ENCODE assay signal across 8 cellular contexts in the genomic region with DNA sequence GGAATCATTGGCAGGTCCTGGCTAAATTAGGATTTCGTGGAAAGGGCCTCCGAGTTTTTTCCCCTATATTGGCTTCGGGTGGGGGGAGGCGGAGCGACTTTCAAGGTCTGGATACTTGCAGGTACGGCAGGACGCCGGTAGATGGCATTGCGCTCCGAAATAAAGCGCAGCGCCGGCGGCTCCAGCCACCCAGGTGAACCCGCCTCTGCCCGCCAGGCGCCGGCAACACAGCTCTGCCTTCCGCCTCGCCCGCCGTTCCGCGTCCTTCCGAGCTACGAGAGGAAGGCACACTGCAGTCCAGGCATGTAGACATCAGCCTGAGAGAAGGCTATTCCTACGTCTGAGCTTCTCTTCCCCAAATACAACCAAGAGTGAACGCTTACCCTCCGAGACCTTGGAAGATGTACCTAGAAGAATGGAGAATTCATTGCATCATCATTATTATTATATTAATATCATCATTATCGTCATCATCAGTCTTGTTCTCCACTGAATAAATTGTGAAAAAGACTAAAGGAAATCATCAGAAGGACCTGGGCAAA.
DNase-seq lines count a peak whose midpoint lies in the region; ATAC-seq, FAIRE-seq and TF ChIP-seq lines count a peak whose summit lies in the region.

No MANE protein-coding gene starts in this region.

- ATAC-seq in activated naive CD4-positive, alpha-beta T cell treated with anti-CD3 and anti-CD28 coated beads, Interleukin-2, amount 50 U/mL, for 72 hours: peak; percentile 77 to 96
- peak; percentile 77 to 90 (median 86) for ATAC-seq in pancreas

- intact Hi-C loops in head of caudate nucleus (cut with DNase I) (loop anchor here (2.0 kb wide), 1 partner anchor 519 kb away; no protein-coding TSS in a partner anchor), pancreas (cut with DNase I) (loop anchor here in 2 of 3 donors (5.0 to 10.0 kb wide), 2 partner anchors 513 to 515 kb away; a partner anchor contains a TSS)

- H3K4me2 ChIP-seq in MM.1S (ENCODE audit: low read depth, low read length): peak overlapping the region; percentile 71

- no peak overlapping the region for H3K9ac ChIP-seq in MM.1S (ENCODE audit: low read length)

- TF ChIP-seq POLR2A in tibial nerve (IDR thresholded peaks at IDR 0.05): no peak

- peaks cover 0 to 5% of the 10 kb centered on the region in 2 donors for H3K9me3 Mint-ChIP-seq in activated naive CD4-positive, alpha-beta T cell treated with anti-CD3 and anti-CD28 coated beads, Interleukin-2, amount 50 U/mL, for 72 hours

- DNase-seq in GM03348 (ENCODE audit: low spot score) (peak; percentile 90), HEK293T (ENCODE audit: extremely low spot score) (peak; percentile 77), MM.1S (peak; percentile 90), SJSA1 (ENCODE audit: low read depth in 1 of 2, low spot score in 2 of 2) (peak; percentile 58 to 75), head of caudate nucleus (peak; percentile 54 to 91 (median 81)), pancreas (peak; percentile 84 to 93 (median 90)), tibial nerve (ENCODE audit: low spot score in 2 of 2) (peak; percentile 51 to 55)
- DNase-seq in activated naive CD4-positive, alpha-beta T cell treated with anti-CD3 and anti-CD28 coated beads, Interleukin-2, amount 50 U/mL, for 72 hours (ENCODE audit: low spot score in 2 of 2): peak; percentile 56 to 77

- no peak overlapping the region for H3K27ac Mint-ChIP-seq in activated naive CD4-positive, alpha-beta T cell treated with anti-CD3 and anti-CD28 coated beads, Interleukin-2, amount 50 U/mL, for 72 hours

- H4K20me1 ChIP-seq in MM.1S (ENCODE audit: insufficient read depth, low read length): no peaks in the 10 kb centered on the region

- no peaks in the 10 kb centered on the region for H3K79me2 ChIP-seq in MM.1S (ENCODE audit: low read length)

- CTCF ChIA-PET in HEK293T (lab: Yijun Ruan, JAX): interaction anchor here (0.6 to 2.1 kb wide), 16 partner anchors 30 to 645 kb away, joined by 3 to 8 read pairs (median 4); no protein-coding TSS in a partner anchor

- 1% methylated on average over 30 of the region's 30 CpGs for WGBS in pancreas, 2 donors
- WGBS in tibial nerve, 2 donors: 6 to 11% methylated on average over 14 to 25 of the region's 30 CpGs

- H3K27ac ChIP-seq in MM.1S (ENCODE audit: low read length) (no peak overlapping the region), SJSA1 (no peak overlapping the region), pancreas (peak overlapping the region in 3 of 4 donors; percentile 22 to 91 (median 91)), tibial nerve (peak overlapping the region in 1 of 4 donors; percentile 20)

- no peak for FAIRE-seq in pancreas (lab: Jason Lieb, UNC)

- POLR2A ChIA-PET in HEK293T (lab: Yijun Ruan, JAX): interaction anchor here (1.3 to 2.6 kb wide), 2 partner anchors 93 to 519 kb away, joined by 8 to 10 read pairs; no protein-coding TSS in a partner anchor

- TF ChIP-seq EP300 in tibial nerve (IDR thresholded peaks at IDR 0.05): peak in 1 of 2 donors; percentile 42

- peaks cover 0 to 12% of the 10 kb centered on the region in 2 donors for H3K36me3 Mint-ChIP-seq in activated naive CD4-positive, alpha-beta T cell treated with anti-CD3 and anti-CD28 coated beads, Interleukin-2, amount 50 U/mL, for 72 hours

- TF ChIP-seq CTCF in MM.1S (IDR thresholded peaks at IDR 0.05; ENCODE audit: low read length) (peak; percentile 95), pancreas (IDR thresholded peaks at IDR 0.05) (peak; percentile 60 to 89 (median 80)), tibial nerve (IDR thresholded peaks at IDR 0.05) (peak; percentile 72 to 88 (median 75))

- H3K9me3 ChIP-seq in MM.1S (replicated peaks; ENCODE audit: insufficient read depth, low read length): no peaks in the 10 kb centered on the region
- no peaks in the 10 kb centered on the region for H3K9me3 ChIP-seq in SJSA1 (replicated peaks)
- H3K9me3 ChIP-seq in pancreas: no peaks in the 10 kb centered on the region
- H3K9me3 ChIP-seq in tibial nerve: no peaks in the 10 kb centered on the region

- H3K4me3 ChIP-seq in MM.1S (ENCODE audit: low read length) (peak overlapping the region; percentile 49), SJSA1 (peak overlapping the region; percentile 17), pancreas (peak overlapping the region in 2 of 4 donors; percentile 52 to 54), tibial nerve (peak overlapping the region in 1 of 4 donors; percentile 20)

- no peaks in the 10 kb centered on the region for H3F3A ChIP-seq in MM.1S (ENCODE audit: insufficient read depth, low read length)

- H3K4me1 ChIP-seq in MM.1S (ENCODE audit: low read length): peaks cover 3% of the 10 kb centered on the region; the same call in 1 of the 2 replicates
- peaks cover 14% of the 10 kb centered on the region for H3K4me1 ChIP-seq in SJSA1 (replicated peaks)
- H3K4me1 ChIP-seq in pancreas: peaks cover 0 to 21% (median 15%) of the 10 kb centered on the region in 3 donors
- peaks cover 0 to 36% (median 12%) of the 10 kb centered on the region in 4 donors for H3K4me1 ChIP-seq in tibial nerve

- H3K36me3 ChIP-seq in MM.1S (replicated peaks; ENCODE audit: insufficient read depth, low read length) (no peaks in the 10 kb centered on the region), SJSA1 (no peaks in the 10 kb centered on the region), pancreas (no peaks in the 10 kb centered on the region), tibial nerve (no peaks in the 10 kb centered on the region)

- no peaks in the 10 kb centered on the region for H3K9me2 ChIP-seq in MM.1S (replicated peaks; ENCODE audit: insufficient read depth, low read length)

- peak overlapping the region; percentile 71 for H2AFZ ChIP-seq in MM.1S (ENCODE audit: low read length)

- H3K27me3 ChIP-seq in MM.1S (replicated peaks; ENCODE audit: insufficient read depth, low read length): peaks cover 18% of the 10 kb centered on the region
- H3K27me3 ChIP-seq in SJSA1 (replicated peaks): no peaks in the 10 kb centered on the region; the same call in 1 of the 2 replicates
- no peaks in the 10 kb centered on the region for H3K27me3 ChIP-seq in pancreas
- peaks cover 0 to 81% of the 10 kb centered on the region in 2 donors for H3K27me3 ChIP-seq in tibial nerve

TF ChIP-seq in HEK293T, 16 proteins besides CTCF, POLR2A, EP300 and RAD21:
- TF ChIP-seq SUZ12 (IDR thresholded peaks at IDR 0.05) (no peak), L3MBTL2 (conservative IDR thresholded peaks at IDR 0.05) (no peak), ARNT (IDR thresholded peaks at IDR 0.05) (no peak)

Comparison
In these comparisons a context has a peak if more than half of its experiments do, and no peak if none do; other contexts are left out.
1. H3K27ac ChIP-seq: peak in pancreas (3 of 4); none in MM.1S (single experiment) and SJSA1 (single experiment).
2. Peak in every context shown above with its lines, with median percentiles within 50 percentile points of each other: DNase-seq and CTCF ChIP-seq.